ENCODE assay signal across 8 cellular contexts in genomic region chr12:124916370-124917134, GRCh38. TPM values are rescaled to one million over a fixed set of nuclear protein-coding genes. Genes with fewer than 3 reads are reported as not detected.
DNase-seq lines count a peak whose midpoint lies in the region; ATAC-seq, FAIRE-seq and TF ChIP-seq lines count a peak whose summit lies in the region.

No MANE protein-coding gene starts in this region.

- H3K4me1 ChIP-seq in Caco-2 (peaks cover 42% of the 10 kb centered on the region), OCI-LY1 (ENCODE audit: insufficient read depth, low read length, severe bottlenecking) (peaks cover 68% of the 10 kb centered on the region)

- peak overlapping the region; percentile 98 for H3K4me3 Mint-ChIP-seq in Caco-2 (ENCODE audit: unreplicated experiment)
- peak overlapping the region; percentile 78 for H3K4me3 Mint-ChIP-seq in stimulated activated memory B cell treated with anti-CD40 and anti-IgM and Interleukin-4, amounts not matched to agents 10 μg/mL and 1 μg/mL and 100 μg/mL, for 72 hours

- peak overlapping the region; percentile 98 for H3K9ac ChIP-seq in OCI-LY1 (ENCODE audit: low read length)

- no peak overlapping the region for H2AFZ ChIP-seq in OCI-LY1 (ENCODE audit: low read length)

- peak overlapping the region; percentile 100 for H3K27ac Mint-ChIP-seq in Caco-2 (ENCODE audit: unreplicated experiment)
- peak overlapping the region; percentile 100 for H3K27ac Mint-ChIP-seq in stimulated activated memory B cell treated with anti-CD40 and anti-IgM and Interleukin-4, amounts not matched to agents 10 μg/mL and 1 μg/mL and 100 μg/mL, for 72 hours

- no peaks in the 10 kb centered on the region for H3K9me2 ChIP-seq in OCI-LY1 (ENCODE audit: low read depth, low read length)

- H3K27me3 Mint-ChIP-seq in Caco-2 (ENCODE audit: insufficient read depth, unreplicated experiment): peaks cover 4% of the 10 kb centered on the region
- no peaks in the 10 kb centered on the region for H3K27me3 Mint-ChIP-seq in stimulated activated memory B cell treated with anti-CD40 and anti-IgM and Interleukin-4, amounts not matched to agents 10 μg/mL and 1 μg/mL and 100 μg/mL, for 72 hours

- peak overlapping the region; percentile 87 for H3K4me3 ChIP-seq in Caco-2 (ENCODE audit: low read depth, low read length)
- H3K4me3 ChIP-seq in OCI-LY1 (ENCODE audit: low read depth, low read length, poor library complexity, severe bottlenecking): peak overlapping the region; percentile 97
- H3K4me3 ChIP-seq in bronchial epithelial cell (ENCODE audit: low read depth, low read length): peak overlapping the region; percentile 94

- peaks cover 42% of the 10 kb centered on the region for H3K4me1 Mint-ChIP-seq in Caco-2 (ENCODE audit: low read depth, unreplicated experiment)
- H3K4me1 Mint-ChIP-seq in stimulated activated memory B cell treated with anti-CD40 and anti-IgM and Interleukin-4, amounts not matched to agents 10 μg/mL and 1 μg/mL and 100 μg/mL, for 72 hours: peaks cover 94% of the 10 kb centered on the region

- TF ChIP-seq CTCF in Caco-2 (IDR thresholded peaks at IDR 0.05; ENCODE audit: insufficient read depth in 1 of 2, low read depth in 1 of 2, low read length in 1 of 2, severe bottlenecking in 1 of 2, unreplicated experiment in 1 of 2) (no peak), OCI-LY1 (IDR thresholded peaks at IDR 0.05; ENCODE audit: low read length) (no peak), bronchial epithelial cell (IDR thresholded peaks at IDR 0.05; ENCODE audit: insufficient read depth, low read length, severe bottlenecking) (no peak)

- BruUV-seq in Caco-2 (replicated peaks; lab: Mats Ljungman, UMichigan): no TSS peak

- H3K36me3 ChIP-seq in Caco-2 (ENCODE audit: control insufficient read depth, insufficient read depth, low read length): peaks cover 2% of the 10 kb centered on the region
- peaks cover 24% of the 10 kb centered on the region for H3K36me3 ChIP-seq in OCI-LY1 (ENCODE audit: insufficient read depth, low read length)
- H3K36me3 ChIP-seq in bronchial epithelial cell (ENCODE audit: control insufficient read depth, insufficient read depth, low read length): peaks cover 15% of the 10 kb centered on the region

- peaks cover 68% of the 10 kb centered on the region for H3K36me3 Mint-ChIP-seq in Caco-2 (ENCODE audit: insufficient read depth, unreplicated experiment)
- peaks cover 27% of the 10 kb centered on the region for H3K36me3 Mint-ChIP-seq in stimulated activated memory B cell treated with anti-CD40 and anti-IgM and Interleukin-4, amounts not matched to agents 10 μg/mL and 1 μg/mL and 100 μg/mL, for 72 hours

- intact Hi-C loops in Caco-2 (cut with micrococcal nuclease; ENCODE audit: unreplicated experiment): loop anchor here (1.0 kb wide), 2 partner anchors 11 to 23 kb away; no protein-coding TSS in a partner anchor
- intact Hi-C loops in left colon (cut with DNase I, micrococcal nuclease): no loop called here

- POLR2A ChIA-PET in Caco-2 (lab: Charles Lee): interaction anchor here (0.6 to 2.8 kb wide), 10 partner anchors 10 to 350 kb away, joined by 3 to 44 read pairs (median 6); no protein-coding TSS in a partner anchor

- H3K9me3 ChIP-seq in Caco-2 (no peaks in the 10 kb centered on the region), OCI-LY1 (ENCODE audit: low read length) (no peaks in the 10 kb centered on the region)

- peaks cover 29% of the 10 kb centered on the region for H3F3A ChIP-seq in OCI-LY1 (ENCODE audit: insufficient read depth, low read length)

- no peaks in the 10 kb centered on the region for H3K27me3 ChIP-seq in Caco-2 (replicated peaks; ENCODE audit: control insufficient read depth, insufficient read depth, low read length)
- no peaks in the 10 kb centered on the region for H3K27me3 ChIP-seq in OCI-LY1 (ENCODE audit: insufficient read depth, low read length)
- H3K27me3 ChIP-seq in bronchial epithelial cell (ENCODE audit: control insufficient read depth, insufficient read depth, low read length): no peaks in the 10 kb centered on the region

- no peak for FAIRE-seq in bronchial epithelial cell (lab: Jason Lieb, UNC)

- peaks cover 12% of the 10 kb centered on the region for H3K79me2 ChIP-seq in OCI-LY1 (ENCODE audit: insufficient read depth, low read length)

- CTCF ChIA-PET in Caco-2 (lab: Charles Lee): interaction anchor here (0.6 to 3.9 kb wide), 3 partner anchors 10 to 46 kb away, joined by 4 to 19 read pairs (median 17); no protein-coding TSS in a partner anchor

- H3K4me2 ChIP-seq in OCI-LY1 (ENCODE audit: low read length): peak overlapping the region; percentile 89

- peak overlapping the region; percentile 100 for H3K27ac ChIP-seq in OCI-LY1 (ENCODE audit: low read depth, low read length, poor library complexity, severe bottlenecking)

- DNase-seq in Caco-2: peak; percentile 79 to 80
- peak; percentile 95 for DNase-seq in bronchial epithelial cell (ENCODE audit: low read depth)
- DNase-seq in left colon: peak; percentile 72 to 87
- DNase-seq in NCI-H187 (lab: John Stamatoyannopoulos, UW): no peak
- DNase-seq in NCI-H2171 (lab: John Stamatoyannopoulos, UW): no peak
- no peak for DNase-seq in OCI-M1 (lab: John Stamatoyannopoulos, UW)

- no peaks in the 10 kb centered on the region for H4K20me1 ChIP-seq in OCI-LY1 (ENCODE audit: insufficient read depth, low read length)

- ATAC-seq in left colon: peak; percentile 57
- no peak for ATAC-seq in stimulated activated memory B cell treated with anti-CD40 and anti-IgM and Interleukin-4, amounts not matched to agents 10 μg/mL and 1 μg/mL and 100 μg/mL, for 72 hours

- no peaks in the 10 kb centered on the region for H3K9me3 Mint-ChIP-seq in Caco-2 (ENCODE audit: unreplicated experiment)
- no peaks in the 10 kb centered on the region for H3K9me3 Mint-ChIP-seq in stimulated activated memory B cell treated with anti-CD40 and anti-IgM and Interleukin-4, amounts not matched to agents 10 μg/mL and 1 μg/mL and 100 μg/mL, for 72 hours

RNA-seq across cellular contexts. Expression of gene UBC, which starts 2.1 kb away (rescaled TPM):
- total RNA-seq in Caco-2 (2022) (782 and 880 TPM in 2 replicates), bronchial epithelial cell (2,139 and 3,632 TPM in 2 replicates), left colon (1,000 to 10,000 TPM; 1,187 to 1,359 TPM)

RNA-seq across cellular contexts. Expression of gene SCARB1, which starts 52.9 kb away (rescaled TPM):
- total RNA-seq in Caco-2 (2022) (104 and 106 TPM in 2 replicates), bronchial epithelial cell (6.6 and 7.4 TPM in 2 replicates), left colon (10 to 100 TPM; 39.1 to 66.1 TPM)

Comparison
In these comparisons a context has a peak if more than half of its experiments do, and no peak if none do; other contexts are left out.
1. DNase-seq: peak in Caco-2 (2 of 2), bronchial epithelial cell (single experiment) and left colon (2 of 2); none in NCI-H187 (0 of 2), NCI-H2171 (single experiment) and OCI-M1 (single experiment).
2. Peak in every context shown above with its lines, with median percentiles within 50 percentile points of each other: H3K4me3 ChIP-seq.